Comparison of ENCODE assay signal across 8 cellular contexts in the genomic region with DNA sequence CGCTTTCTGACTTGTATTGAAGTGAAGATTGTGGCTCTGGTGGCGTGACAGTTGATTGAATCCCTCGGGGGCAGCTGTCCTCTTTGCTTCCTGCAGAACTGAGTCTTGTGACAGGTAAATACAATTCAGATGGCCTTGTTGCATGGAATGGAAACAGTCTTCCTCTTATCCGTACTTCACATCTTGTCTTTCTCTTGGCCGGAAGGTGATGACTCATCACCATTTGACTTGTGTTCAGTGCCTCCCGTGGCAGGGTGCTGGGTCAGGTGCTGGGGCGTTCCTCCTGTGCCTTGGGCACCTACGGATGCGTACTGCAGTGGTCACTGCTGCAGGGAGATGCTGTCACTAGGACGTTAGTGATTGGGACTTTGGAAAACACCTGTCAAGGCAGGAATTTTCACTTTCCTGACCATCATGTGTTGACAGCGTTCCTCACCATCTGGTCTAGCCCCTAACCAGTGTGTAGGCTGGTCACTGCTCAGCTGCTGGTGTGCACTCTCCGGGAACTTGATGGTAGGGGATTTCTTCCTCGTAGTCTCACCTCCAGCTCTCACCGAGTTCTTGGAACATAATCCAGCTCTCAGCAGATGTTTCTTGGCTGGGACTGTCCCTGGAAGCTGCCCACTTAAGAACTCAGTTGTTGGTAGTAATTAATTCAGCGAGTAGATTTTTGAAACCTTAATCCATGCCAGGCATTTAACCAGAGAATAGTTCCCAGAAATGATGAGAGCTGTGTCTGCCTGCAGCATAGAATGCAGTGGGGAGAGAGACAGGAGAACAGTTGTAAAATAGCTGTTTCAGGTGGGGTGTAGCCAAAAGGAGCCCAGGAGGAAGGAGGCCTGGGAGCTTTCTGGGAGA. TPM values are rescaled to one million over a fixed set of nuclear protein-coding genes. Genes with fewer than 3 reads are reported as not detected.
DNase-seq lines count a peak whose midpoint lies in the region; ATAC-seq and TF ChIP-seq lines count a peak whose summit lies in the region.

No MANE protein-coding gene starts in this region.

- H3K27ac Mint-ChIP-seq in activated CD4-positive, alpha-beta T cell treated with anti-CD3 and anti-CD28 coated beads for 36 hours, result peak overlapping the region; percentile 95
- no peak overlapping the region for H3K27ac Mint-ChIP-seq in chondrocyte (ENCODE audit: unreplicated experiment)

- H3K27ac ChIP-seq in duodenal mucosa (ENCODE audit: low read depth, low read length) (peak overlapping the region; percentile 68), neutrophil (peak overlapping the region; percentile 98)

- peak; percentile 74 for DNase-seq in A172 (ENCODE audit: low spot score)
- DNase-seq in HT-29 (ENCODE audit: low spot score), result peak; percentile 72
- peak; percentile 81 for DNase-seq in activated CD4-positive, alpha-beta T cell treated with anti-CD3 and anti-CD28 coated beads for 36 hours
- no peak for DNase-seq in chondrocyte (ENCODE audit: low spot score)
- DNase-seq in NCI-H2081 treated with DMSO at 0.1 percent for 48 hours (lab: John Stamatoyannopoulos, UW), result no peak

- H3K4me1 ChIP-seq in duodenal mucosa (ENCODE audit: control insufficient read depth in 1 of 2, insufficient read depth in 2 of 2, low read length in 2 of 2) (peaks cover 49 to 51% of the 10 kb centered on the region in 2 donors), neutrophil (ENCODE audit: control insufficient read depth in 1 of 2, insufficient read depth in 1 of 2, low read depth in 1 of 2, low read length in 1 of 2) (peaks cover 85 to 89% of the 10 kb centered on the region in 2 experiments)

- no peaks in the 10 kb centered on the region for H3K36me3 ChIP-seq in duodenal mucosa (ENCODE audit: control insufficient read depth in 1 of 2, insufficient read depth in 2 of 2, low read length in 2 of 2)
- no peaks in the 10 kb centered on the region for H3K36me3 ChIP-seq in neutrophil

- CTCF ChIA-PET in activated CD4-positive, alpha-beta T cell treated with anti-CD3 and anti-CD28 coated beads for 36 hours (lab: Charles Lee), result interaction anchor here (0.5 to 2.6 kb wide), 13 partner anchors 8 to 196 kb away, joined by 3 to 11 read pairs (median 4); no protein-coding TSS in a partner anchor

- no peaks in the 10 kb centered on the region for H3K9me3 ChIP-seq in duodenal mucosa (ENCODE audit: control insufficient read depth in 1 of 2, low read length in 2 of 2)
- no peaks in the 10 kb centered on the region for H3K9me3 ChIP-seq in neutrophil

- peaks cover 5% of the 10 kb centered on the region for H3K36me3 Mint-ChIP-seq in activated CD4-positive, alpha-beta T cell treated with anti-CD3 and anti-CD28 coated beads for 36 hours (ENCODE audit: low read depth)
- peaks cover 2% of the 10 kb centered on the region for H3K36me3 Mint-ChIP-seq in chondrocyte (ENCODE audit: low read depth)

- peak; percentile 86 for ATAC-seq in activated CD4-positive, alpha-beta T cell treated with anti-CD3 and anti-CD28 coated beads for 36 hours
- no peak for ATAC-seq in GM21825 (IDR thresholded peaks at IDR 0.05; ENCODE audit: unreplicated experiment)

- POLR2A ChIA-PET in activated CD4-positive, alpha-beta T cell treated with anti-CD3 and anti-CD28 coated beads for 36 hours (lab: Charles Lee), result no interaction called here

- peak; percentile 8 for TF ChIP-seq CTCF in neutrophil (IDR thresholded peaks at IDR 0.05)
- no peak for TF ChIP-seq CTCF in chondrocyte (IDR thresholded peaks at IDR 0.05)

- H3K27me3 ChIP-seq in duodenal mucosa (ENCODE audit: control insufficient read depth in 1 of 2, insufficient read depth in 2 of 2, low read length in 2 of 2) (no peaks in the 10 kb centered on the region), neutrophil (no peaks in the 10 kb centered on the region)

- peak overlapping the region; percentile 40 to 48 for H3K4me3 ChIP-seq in duodenal mucosa (ENCODE audit: low read depth in 1 of 2, low read length in 2 of 2)
- H3K4me3 ChIP-seq in neutrophil (ENCODE audit: low read depth in 1 of 2, low read length in 1 of 2), result peak overlapping the region; percentile 61 to 66

- peak overlapping the region; percentile 53 for H3K4me3 Mint-ChIP-seq in activated CD4-positive, alpha-beta T cell treated with anti-CD3 and anti-CD28 coated beads for 36 hours
- no peak overlapping the region for H3K4me3 Mint-ChIP-seq in chondrocyte (ENCODE audit: unreplicated experiment)

- intact Hi-C loops in activated CD4-positive, alpha-beta T cell treated with anti-CD3 and anti-CD28 coated beads for 36 hours (cut with DNase I, micrococcal nuclease), result loop anchor here in 1 of 2 experiments (2.0 to 10.0 kb wide), 2 partner anchors 26 to 128 kb away; partner anchors contain the start of gene TADA2B

- no peaks in the 10 kb centered on the region for H3K9me3 Mint-ChIP-seq in activated CD4-positive, alpha-beta T cell treated with anti-CD3 and anti-CD28 coated beads for 36 hours (ENCODE audit: low read depth)
- H3K9me3 Mint-ChIP-seq in chondrocyte (ENCODE audit: low read depth), result no peaks in the 10 kb centered on the region

- H3K4me1 Mint-ChIP-seq in activated CD4-positive, alpha-beta T cell treated with anti-CD3 and anti-CD28 coated beads for 36 hours, result peaks cover 63% of the 10 kb centered on the region
- H3K4me1 Mint-ChIP-seq in chondrocyte (ENCODE audit: low read depth), result peaks cover 26% of the 10 kb centered on the region

- H3K9ac ChIP-seq in duodenal mucosa (ENCODE audit: low read depth in 1 of 2, low read length in 2 of 2), result peak overlapping the region; percentile 39 to 51

- H3K27me3 Mint-ChIP-seq in activated CD4-positive, alpha-beta T cell treated with anti-CD3 and anti-CD28 coated beads for 36 hours, result no peaks in the 10 kb centered on the region
- H3K27me3 Mint-ChIP-seq in chondrocyte (ENCODE audit: low read depth), result no peaks in the 10 kb centered on the region

RNA-seq across cellular contexts. Expression of gene TBC1D14, which starts 7.2 kb away (rescaled TPM):
- 54.7 and 59.1 TPM in 2 replicates for total RNA-seq in A172 (2014; rRNA removed; shearing (Covaris generic))
- total RNA-seq in HT-29 (2014; rRNA removed; shearing (Covaris generic)), result 54.5 and 58.5 TPM in 2 replicates
- total RNA-seq in activated CD4-positive, alpha-beta T cell treated with anti-CD3 and anti-CD28 coated beads for 36 hours, result 10 to 100 TPM; 36.7 to 44.0 TPM
- 24.2 to 29.1 TPM (median 25.2 TPM) in 3 replicates for total RNA-seq in chondrocyte

Comparison
In these comparisons a context has a peak if more than half of its experiments do, and no peak if none do; other contexts are left out.
1. DNase-seq: peak in A172 (single experiment), HT-29 (single experiment) and activated CD4-positive, alpha-beta T cell treated with anti-CD3 and anti-CD28 coated beads for 36 hours (single experiment); none in chondrocyte (single experiment) and NCI-H2081 treated with DMSO at 0.1 percent for 48 hours (single experiment).